12 cellular contexts compared by ENCODE assay signal in genomic region chr15:60583946-60584345, GRCh38.
DNase-seq lines count a peak whose midpoint lies in the region; ATAC-seq and FAIRE-seq lines count a peak whose summit lies in the region.
"Had no signal": no experiment of that assay in that cellular context is flagged by ENCODE, and none has a peak within 500 bp of the region (broad histone marks: within the 10 kb centered on the region; RNA-seq: fewer than 3 reads in every experiment).

No MANE protein-coding gene starts in this region.

- H3K4me3 Mint-ChIP-seq in activated naive CD8-positive, alpha-beta T cell treated with anti-CD3 and anti-CD28 coated beads, Interleukin-2, amount 10 ng/mL, durations not matched to agents 7 days and 5 days: peak overlapping the region; percentile 80
- H3K4me3 Mint-ChIP-seq in natural killer cell treated with Interleukin-12 subunit alpha and Interleukin-12 subunit beta and Interleukin-15 and Interleukin-18, amount 100 ng/mL, for 72 hours: peak overlapping the region; percentile 89

- peaks cover 71% of the 10 kb centered on the region for H3K4me1 Mint-ChIP-seq in activated naive CD8-positive, alpha-beta T cell treated with anti-CD3 and anti-CD28 coated beads, Interleukin-2, amount 10 ng/mL, durations not matched to agents 7 days and 5 days
- peaks cover 69 to 97% of the 10 kb centered on the region in 2 donors for H3K4me1 Mint-ChIP-seq in natural killer cell treated with Interleukin-12 subunit alpha and Interleukin-12 subunit beta and Interleukin-15 and Interleukin-18, amount 100 ng/mL, for 72 hours (ENCODE audit: low read depth in 2 of 2)

- DNase-seq in activated CD4-positive, alpha-beta T cell treated with anti-CD3 and anti-CD28 coated beads for 48 hours: peak; percentile 32
- DNase-seq in activated CD4-positive, alpha-beta T cell treated with anti-CD3 and anti-CD28 coated beads for 1 hour: no peak
- no peak for DNase-seq in activated naive CD8-positive, alpha-beta T cell treated with anti-CD3 and anti-CD28 coated beads, Interleukin-2, amount 10 ng/mL, durations not matched to agents 7 days and 5 days
- DNase-seq in natural killer cell treated with Interleukin-12 subunit alpha and Interleukin-12 subunit beta and Interleukin-15 and Interleukin-18, amount 100 ng/mL, for 72 hours (ENCODE audit: low spot score): no peak
- DNase-seq in activated gamma-delta T cell (lab: John Stamatoyannopoulos, UW) (no peak), frontal cortex (ENCODE audit: low spot score in 2 of 2) (no peak), aorta (no peak)
- DNase-seq: GDM1, NCI-H446, pancreas had no signal

- H3K9me3 Mint-ChIP-seq in activated naive CD8-positive, alpha-beta T cell treated with anti-CD3 and anti-CD28 coated beads, Interleukin-2, amount 10 ng/mL, durations not matched to agents 7 days and 5 days: no peaks in the 10 kb centered on the region
- no peaks in the 10 kb centered on the region for H3K9me3 Mint-ChIP-seq in natural killer cell treated with Interleukin-12 subunit alpha and Interleukin-12 subunit beta and Interleukin-15 and Interleukin-18, amount 100 ng/mL, for 72 hours

- peaks cover 4% of the 10 kb centered on the region for H3K27me3 ChIP-seq in HUES64 (ENCODE audit: insufficient read depth, low read length)
- H3K27me3 ChIP-seq in aorta (ENCODE audit: control insufficient read depth in 1 of 2, insufficient read depth in 2 of 2, low read length in 1 of 2): no peaks in the 10 kb centered on the region
- H3K27me3 ChIP-seq: pancreas had no signal

- WGBS in HUES64: 64% methylated on average over 3 of the region's 3 CpGs
- WGBS in aorta, 2 donors: 82 to 84% methylated on average over 3 of the region's 3 CpGs

- intact Hi-C loops in aorta (cut with DNase I): loop anchor here in 1 of 2 donors (2.0 to 10.0 kb wide), 2 partner anchors 333 to 451 kb away; no protein-coding TSS in a partner anchor

- POLR2A ChIA-PET in activated naive CD8-positive, alpha-beta T cell treated with anti-CD3 and anti-CD28 coated beads, Interleukin-2, amount 10 ng/mL, durations not matched to agents 7 days and 5 days (lab: Charles Lee): interaction anchor here (0.9 to 4.5 kb wide), 6 partner anchors 8 to 63 kb away, joined by 3 to 25 read pairs (median 8); no protein-coding TSS in a partner anchor

- no peak for FAIRE-seq in frontal cortex (lab: Jason Lieb, UNC)
- FAIRE-seq: HTR-8/SVneo, pancreas had no signal

- H3K27ac ChIP-seq in HUES64 (ENCODE audit: low read depth, low read length) (peak overlapping the region; percentile 2; the same call in 1 of the 2 replicates), aorta (ENCODE audit: low read depth in 1 of 2, low read length in 2 of 2) (no peak overlapping the region)

- H3K4me3 ChIP-seq in HUES64 (ENCODE audit: low read length): no peak overlapping the region
- no peak overlapping the region for H3K4me3 ChIP-seq in aorta (ENCODE audit: low read length in 2 of 2)
- H3K4me3 ChIP-seq: pancreas had no signal

- H3K4me1 ChIP-seq in HUES64 (ENCODE audit: insufficient read depth, low read length): peaks cover 50% of the 10 kb centered on the region
- no peaks in the 10 kb centered on the region for H3K4me1 ChIP-seq in aorta (ENCODE audit: control insufficient read depth in 1 of 2, insufficient read depth in 2 of 2, low read length in 2 of 2)

- no peak for ATAC-seq in activated naive CD8-positive, alpha-beta T cell treated with anti-CD3 and anti-CD28 coated beads, Interleukin-2, amount 10 ng/mL, durations not matched to agents 7 days and 5 days (ENCODE audit: low read depth)
- ATAC-seq in natural killer cell treated with Interleukin-12 subunit alpha and Interleukin-12 subunit beta and Interleukin-15 and Interleukin-18, amount 100 ng/mL, for 72 hours: peak; percentile 65 to 69
- ATAC-seq in aorta (ENCODE audit: low FRiP score): no peak

- H3K36me3 ChIP-seq in HUES64 (ENCODE audit: insufficient read depth, low read length) (no peaks in the 10 kb centered on the region), aorta (ENCODE audit: control insufficient read depth in 1 of 2, insufficient read depth in 2 of 2, low read length in 1 of 2) (no peaks in the 10 kb centered on the region)
- H3K36me3 ChIP-seq: pancreas had no signal

- peak overlapping the region; percentile 93 for H3K27ac Mint-ChIP-seq in activated naive CD8-positive, alpha-beta T cell treated with anti-CD3 and anti-CD28 coated beads, Interleukin-2, amount 10 ng/mL, durations not matched to agents 7 days and 5 days
- H3K27ac Mint-ChIP-seq in natural killer cell treated with Interleukin-12 subunit alpha and Interleukin-12 subunit beta and Interleukin-15 and Interleukin-18, amount 100 ng/mL, for 72 hours: peak overlapping the region; percentile 91 to 94

- H3K27me3 Mint-ChIP-seq in activated naive CD8-positive, alpha-beta T cell treated with anti-CD3 and anti-CD28 coated beads, Interleukin-2, amount 10 ng/mL, durations not matched to agents 7 days and 5 days: no peaks in the 10 kb centered on the region
- H3K27me3 Mint-ChIP-seq in natural killer cell treated with Interleukin-12 subunit alpha and Interleukin-12 subunit beta and Interleukin-15 and Interleukin-18, amount 100 ng/mL, for 72 hours: no peaks in the 10 kb centered on the region

- H3K36me3 Mint-ChIP-seq in activated naive CD8-positive, alpha-beta T cell treated with anti-CD3 and anti-CD28 coated beads, Interleukin-2, amount 10 ng/mL, durations not matched to agents 7 days and 5 days: peaks cover 7% of the 10 kb centered on the region
- peaks cover 6% of the 10 kb centered on the region for H3K36me3 Mint-ChIP-seq in natural killer cell treated with Interleukin-12 subunit alpha and Interleukin-12 subunit beta and Interleukin-15 and Interleukin-18, amount 100 ng/mL, for 72 hours

- no peak overlapping the region for H3K9ac ChIP-seq in HUES64 (ENCODE audit: low read depth, low read length)

- H3K9me3 ChIP-seq in HUES64 (ENCODE audit: insufficient read depth, low read depth, low read length) (no peaks in the 10 kb centered on the region), aorta (ENCODE audit: control insufficient read depth, low read length) (no peaks in the 10 kb centered on the region)
- H3K9me3 ChIP-seq: pancreas had no signal

Comparison
In these comparisons a context has a peak if more than half of its experiments do, and no peak if none do; other contexts are left out.
1. ATAC-seq: peak in natural killer cell treated with Interleukin-12 subunit alpha and Interleukin-12 subunit beta and Interleukin-15 and Interleukin-18, amount 100 ng/mL, for 72 hours (2 of 2); none in activated naive CD8-positive, alpha-beta T cell treated with anti-CD3 and anti-CD28 coated beads, Interleukin-2, amount 10 ng/mL, durations not matched to agents 7 days and 5 days (single experiment) and aorta (single experiment).